8 cellular contexts compared by ENCODE assay signal in genomic region chr10:70255329-70256299, GRCh38. TPM values are rescaled to one million over a fixed set of nuclear protein-coding genes. Genes with fewer than 3 reads are reported as not detected.
DNase-seq lines count a peak whose midpoint lies in the region; ATAC-seq and TF ChIP-seq lines count a peak whose summit lies in the region.

No MANE protein-coding gene starts in this region.

- H3K9me3 Mint-ChIP-seq in T-cell = peaks cover 0 to under 1% (median 0%) of the 10 kb centered on the region in 3 donors
- no peaks in the 10 kb centered on the region for H3K9me3 Mint-ChIP-seq in effector memory CD8-positive, alpha-beta T cell

- intact Hi-C loops in posterior vena cava (cut with DNase I) = no loop called here

- POLR2A ChIA-PET in T-cell (lab: Charles Lee) = interaction anchor here in 1 of 2 donors (0.6 kb wide), 1 partner anchor 125 kb away, joined by 3 read pairs; no protein-coding TSS in a partner anchor

- H3K27ac Mint-ChIP-seq in T-cell = no peak overlapping the region
- no peak overlapping the region for H3K27ac Mint-ChIP-seq in effector memory CD8-positive, alpha-beta T cell

- H3K27me3 Mint-ChIP-seq in T-cell = peaks cover 33 to 58% of the 10 kb centered on the region in 2 donors
- peaks cover 31 to 87% of the 10 kb centered on the region in 2 donors for H3K27me3 Mint-ChIP-seq in effector memory CD8-positive, alpha-beta T cell

- H3K4me3 ChIP-seq in GM12865 (ENCODE audit: low read depth, low read length) = no peak overlapping the region

- H3K4me3 Mint-ChIP-seq in T-cell = peak overlapping the region; percentile 62 to 70 (median 69)
- H3K4me3 Mint-ChIP-seq in effector memory CD8-positive, alpha-beta T cell = peak overlapping the region; percentile 29 to 45

- CTCF ChIA-PET in T-cell (lab: Charles Lee) = interaction anchor here in 1 of 2 donors (1.0 kb wide), 1 partner anchor 17 kb away, joined by 5 read pairs; no protein-coding TSS in a partner anchor

- H3K36me3 Mint-ChIP-seq in T-cell = no peaks in the 10 kb centered on the region
- no peaks in the 10 kb centered on the region for H3K36me3 Mint-ChIP-seq in effector memory CD8-positive, alpha-beta T cell (ENCODE audit: insufficient read depth)

- H3K4me1 Mint-ChIP-seq in T-cell = peaks cover 0 to 11% (median 8%) of the 10 kb centered on the region in 3 donors
- peaks cover 0 to 4% of the 10 kb centered on the region in 2 donors for H3K4me1 Mint-ChIP-seq in effector memory CD8-positive, alpha-beta T cell (ENCODE audit: low read depth in 2 of 2)

- TF ChIP-seq CTCF in GM12865 (IDR thresholded peaks at IDR 0.05; ENCODE audit: insufficient read depth, low read depth, low read length, missing control alignments) = peak; percentile 3

- ATAC-seq in T-cell (replicated peaks in 1 of 4) (peak; percentile 63 to 81 (median 69)), GM21390 (IDR thresholded peaks at IDR 0.05; ENCODE audit: unreplicated experiment) (no peak), HG03025 (IDR thresholded peaks at IDR 0.05; ENCODE audit: low FRiP score, unreplicated experiment) (no peak)
- peak; percentile 71 for ATAC-seq in effector memory CD8-positive, alpha-beta T cell (replicated peaks)

- DNase-seq in GM12865 (ENCODE audit: low read depth) (no peak), T-cell (peak in 7 of 34 experiments; percentile 5 to 22 (median 12)), posterior vena cava (ENCODE audit: low spot score) (peak; percentile 86), NCI-H1105 (lab: John Stamatoyannopoulos, UW) (no peak), DMS153 treated with DMSO at 0.1 percent for 48 hours (lab: John Stamatoyannopoulos, UW; ENCODE audit: unreplicated experiment) (no peak)
- no peak for DNase-seq in effector memory CD8-positive, alpha-beta T cell

RNA-seq across cellular contexts. Expression of gene PPA1, which starts 22.4 kb away (rescaled TPM):
- 10 to 100 TPM; 56.7 to 78.4 (median 64.4) TPM for total RNA-seq in T-cell
- total RNA-seq in posterior vena cava = 10 to 100 TPM; 76.3 to 98.4 TPM

RNA-seq across cellular contexts. Expression of gene NPFFR1, which starts 28.2 kb away (rescaled TPM):
- not detected for total RNA-seq in T-cell
- not detected for total RNA-seq in posterior vena cava

Comparison
In these comparisons a context has a peak if more than half of its experiments do, and no peak if none do; other contexts are left out.
1. ATAC-seq: peak in T-cell (4 of 4) and effector memory CD8-positive, alpha-beta T cell (single experiment); none in GM21390 (single experiment) and HG03025 (single experiment).